Comparison of ENCODE assay signal across 8 cellular contexts in the genomic region with DNA sequence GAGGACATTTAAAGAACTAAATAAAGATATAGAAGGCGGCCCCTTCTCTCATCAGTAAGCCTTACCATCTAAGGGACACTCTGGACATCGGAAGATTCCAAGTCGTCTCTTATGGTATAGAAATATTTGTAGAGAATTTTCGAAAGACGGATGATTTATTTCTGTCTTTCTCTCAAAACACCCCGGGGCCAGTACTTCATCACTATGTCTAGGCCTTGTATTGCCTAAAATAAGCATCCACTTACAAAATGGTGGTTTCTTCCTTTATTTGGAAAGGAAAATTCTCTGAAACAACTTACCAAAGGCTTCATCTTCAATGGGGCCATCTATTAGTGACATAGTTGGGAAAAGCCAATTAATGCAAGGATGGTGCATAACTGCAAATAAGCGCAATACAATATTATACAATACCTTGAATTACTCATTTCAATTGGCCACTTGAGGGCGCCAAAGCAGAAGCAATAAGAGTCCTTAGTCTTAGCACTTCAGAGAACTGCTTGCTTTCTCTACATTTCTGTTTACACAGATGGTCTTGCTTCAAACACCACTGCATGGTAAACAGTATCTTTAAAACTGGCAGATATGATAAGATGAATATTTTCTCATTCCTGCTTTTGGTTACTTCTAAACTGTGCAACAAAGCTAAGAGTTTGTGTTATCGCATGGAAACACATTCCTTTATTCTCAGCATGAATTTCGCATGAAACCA.
A peak's percentile ranks its signal among the peaks of the same experiment; 100 is the strongest.
DNase-seq lines count a peak whose midpoint lies in the region; ATAC-seq and TF ChIP-seq lines count a peak whose summit lies in the region.

No MANE protein-coding gene starts in this region.

- peaks cover 0 to 12% (median 3%) of the 10 kb centered on the region in 3 donors for H3K27me3 Mint-ChIP-seq in CD14-positive monocyte (ENCODE audit: low read depth in 3 of 3)

- no peak overlapping the region for H3K23ac ChIP-seq in mesendoderm (ENCODE audit: low read length)

- H3K27ac ChIP-seq in mesendoderm (ENCODE audit: low read depth, low read length): no peak overlapping the region

- no peak overlapping the region for H3K4ac ChIP-seq in mesendoderm (ENCODE audit: low read depth, low read length)

- H3K79me1 ChIP-seq in mesendoderm (ENCODE audit: low read length): no peaks in the 10 kb centered on the region

- H3K56ac ChIP-seq in mesendoderm (ENCODE audit: low read length): no peak overlapping the region

- H3K36me3 Mint-ChIP-seq in CD14-positive monocyte: no peaks in the 10 kb centered on the region

- no peaks in the 10 kb centered on the region for H3K4me1 ChIP-seq in mesendoderm (ENCODE audit: control insufficient read depth, low read depth, low read length)

- H3K4me3 ChIP-seq in mesendoderm (ENCODE audit: low read length): no peak overlapping the region

- H2BK15ac ChIP-seq in mesendoderm (replicated peaks; ENCODE audit: low read depth): no peak overlapping the region

- TF ChIP-seq CTCF in CD14-positive monocyte (IDR thresholded peaks at IDR 0.05): peak; percentile 84

- no CpG with 5 or more reads among the region's 10 CpGs for WGBS in mesendoderm (ENCODE audit: extremely low coverage, insufficient coverage, low lambda C conversion rate)

- DNase-seq in CD14-positive monocyte (ENCODE audit: low spot score) (peak; percentile 50), NCI-H524 (lab: John Stamatoyannopoulos, UW) (peak; percentile 66 to 85), mesendoderm (peak; percentile 68)
- peak; percentile 58 to 71 for DNase-seq in activated CD4-positive, alpha-beta T cell treated with anti-CD3 and anti-CD28 coated beads, Interleukin-2, amount 50 U/mL, for 48 hours
- DNase-seq in effector CD4-positive, alpha-beta T cell: peak; percentile 65
- peak; percentile 13 to 46 for DNase-seq in stimulated activated CD8-positive, alpha-beta memory T cell treated with anti-CD3 and anti-CD28 coated beads, Interleukin-4, amount 100 ng/mL, for 4 hours (ENCODE audit: low read depth in 2 of 2, low spot score in 1 of 2)

- H3K9me3 Mint-ChIP-seq in CD14-positive monocyte: no peaks in the 10 kb centered on the region

- no peak overlapping the region for H3K27ac Mint-ChIP-seq in CD14-positive monocyte

- no peaks in the 10 kb centered on the region for H3K36me3 ChIP-seq in mesendoderm (ENCODE audit: control insufficient read depth, insufficient read depth, low read length)

- H4K8ac ChIP-seq in mesendoderm (ENCODE audit: low read depth, low read length): no peak overlapping the region

- H3K27me3 ChIP-seq in mesendoderm (ENCODE audit: insufficient read depth, low read length, poor library complexity): no peaks in the 10 kb centered on the region

- H2BK5ac ChIP-seq in mesendoderm (ENCODE audit: low read length): no peak overlapping the region

- H2AK5ac ChIP-seq in mesendoderm (ENCODE audit: low read length): no peak overlapping the region

- ATAC-seq in GM19035 (IDR thresholded peaks at IDR 0.05; ENCODE audit: unreplicated experiment) (peak; percentile 90), HG03280 (IDR thresholded peaks at IDR 0.05; ENCODE audit: unreplicated experiment) (peak; percentile 96)

- H3K79me2 ChIP-seq in mesendoderm (ENCODE audit: control insufficient read depth, insufficient read depth, low read length): no peaks in the 10 kb centered on the region

- intact Hi-C loops in CD14-positive monocyte (cut with micrococcal nuclease): loop anchor here (5.0 to 10.0 kb wide), 2 partner anchors 91 to 159 kb away; no protein-coding TSS in a partner anchor

- no peak overlapping the region for H3K18ac ChIP-seq in mesendoderm (ENCODE audit: low read length)

- H2BK120ac ChIP-seq in mesendoderm (ENCODE audit: low read depth, low read length): no peak overlapping the region

- H3K4me1 Mint-ChIP-seq in CD14-positive monocyte: no peaks in the 10 kb centered on the region

- H3K4me3 Mint-ChIP-seq in CD14-positive monocyte: no peak overlapping the region

- H4K5ac ChIP-seq in mesendoderm (ENCODE audit: low read length): no peak overlapping the region

- H3K4me2 ChIP-seq in mesendoderm (ENCODE audit: low read length): no peak overlapping the region

- no peak overlapping the region for H3K9ac ChIP-seq in mesendoderm (ENCODE audit: low read length)
